In genomic region chr1:205948886-205949285, GRCh38 we compare ENCODE assay signal across 29 cellular contexts. TPM values are rescaled to one million over a fixed set of nuclear protein-coding genes. Genes with fewer than 3 reads are reported as not detected.
"Had no signal": no experiment of that assay in that cellular context is flagged by ENCODE, and none has a peak within 500 bp of the region (broad histone marks: within the 10 kb centered on the region; RNA-seq: fewer than 3 reads in every experiment).

No MANE protein-coding gene starts in this region.

- H3K27me3 ChIP-seq: neural progenitor cell, ovary, right lobe of liver, vagina had no signal

- H3K4me1 ChIP-seq: parathyroid adenoma, right lobe of liver, sigmoid colon, transverse colon had no signal

- H2AFZ ChIP-seq: neural progenitor cell, parathyroid adenoma had no signal

- H3K9ac ChIP-seq: neural progenitor cell, parathyroid adenoma had no signal

- H3K79me2 ChIP-seq: parathyroid adenoma had no signal

- DNase-seq: naive thymus-derived CD4-positive, alpha-beta T cell; natural killer cell; occipital lobe; ovary; psoas muscle; right cardiac atrium; right lobe of liver; sigmoid colon; stimulated activated CD4-positive, alpha-beta T cell treated with anti-CD3 and anti-CD28 coated beads, Interleukin-15, amount 100 ng/mL, for 24 hours; stimulated activated CD4-positive, alpha-beta T cell treated with anti-CD3 and anti-CD28 coated beads, Interleukin-2, amount 100 ng/mL, for 24 hours; stimulated activated CD4-positive, alpha-beta T cell treated with anti-CD3 and anti-CD28 coated beads, Interleukin-2, amount 100 ng/mL, for 48 hours; stimulated activated CD4-positive, alpha-beta T cell treated with anti-CD3 and anti-CD28 coated beads, Interleukin-4, amount 100 ng/mL, for 24 hours; stimulated activated naive B cell treated with anti-CD40 and anti-IgM and Interleukin-4, amounts not matched to agents 10 μg/mL and 1 μg/mL and 100 μg/mL, for 72 hours; stimulated activated naive CD4-positive, alpha-beta T cell treated with Interleukin-2 at 50 U/mL for 16 hours; stomach; tibial artery; transverse colon had no signal

- H3K27ac ChIP-seq: neural progenitor cell, ovary, parathyroid adenoma, psoas muscle, right lobe of liver, sigmoid colon, skin epidermis, thoracic aorta, tibial artery, transverse colon, vagina had no signal

- ATAC-seq: naive thymus-derived CD4-positive, alpha-beta T cell; natural killer cell; psoas muscle; right cardiac atrium; right lobe of liver; stimulated activated effector memory CD8-positive, alpha-beta T cell treated with anti-CD3 and anti-CD28 coated beads, Interleukin-12 subunit alpha, Interleukin-12 subunit beta, amount 100 ng/mL, for 72 hours; stimulated activated naive B cell treated with anti-CD40 and anti-IgM and Interleukin-4, amounts not matched to agents 10 μg/mL and 1 μg/mL and 100 μg/mL, for 72 hours had no signal

- H3K4me3 ChIP-seq: neural progenitor cell, ovary, psoas muscle, right lobe of liver, sigmoid colon, skin epidermis, smooth muscle cell, stomach, thoracic aorta, tibial artery, transverse colon, vagina had no signal

- H3K4me2 ChIP-seq: neural progenitor cell, smooth muscle cell had no signal

- H3K9me3 ChIP-seq: ovary, psoas muscle, right lobe of liver, sigmoid colon, stomach, thoracic aorta, tibial artery, transverse colon, vagina had no signal

- H3K36me3 ChIP-seq: neural progenitor cell, ovary, right lobe of liver, sigmoid colon, stomach, thoracic aorta, tibial artery, transverse colon, vagina had no signal

RNA-seq across cellular contexts. Expression of gene SLC26A9, which starts 5.6 kb away (rescaled TPM):
- total RNA-seq: naive thymus-derived CD4-positive, alpha-beta T cell; natural killer cell; occipital lobe; osteoblast; sigmoid colon; smooth muscle cell; subcutaneous adipose tissue; temporal lobe; transverse colon had no signal
- polyA plus RNA-seq: naive thymus-derived CD4-positive, alpha-beta T cell; neural cell; smooth muscle cell had no signal

RNA-seq across cellular contexts. Expression of gene RAB7B, which starts 54.3 kb away (rescaled TPM):
- total RNA-seq: progenitor cell of endocrine pancreas had no signal
- polyA plus RNA-seq: naive thymus-derived CD4-positive, alpha-beta T cell; neural cell had no signal
